In the genomic region with DNA sequence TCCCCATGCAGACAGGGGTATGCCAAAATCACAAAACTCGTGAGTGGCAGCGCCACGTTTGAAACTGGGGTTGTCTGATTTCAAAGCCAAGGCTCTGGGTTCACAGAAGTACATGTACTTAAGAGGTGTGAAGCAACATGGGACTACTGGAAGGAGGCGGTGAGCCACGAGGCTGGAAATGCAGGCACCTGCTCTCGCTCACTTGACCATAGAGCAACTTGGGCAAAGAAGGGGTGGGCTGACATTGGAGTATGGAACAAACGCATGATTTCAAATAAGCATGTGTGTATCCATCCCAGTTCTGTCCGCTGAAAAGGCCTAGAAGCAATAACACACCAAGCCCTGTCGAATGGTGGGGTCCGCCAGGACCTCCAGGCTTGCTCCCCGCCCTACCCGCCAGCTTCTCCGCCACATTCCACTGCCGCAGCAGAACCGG, we compare ENCODE assay signal across 8 cellular contexts. TPM values are rescaled to one million over a fixed set of nuclear protein-coding genes. Genes with fewer than 3 reads are reported as not detected.
A peak's percentile ranks its signal among the peaks of the same experiment; 100 is the strongest.
DNase-seq lines count a peak whose midpoint lies in the region; ATAC-seq and TF ChIP-seq lines count a peak whose summit lies in the region.

No MANE protein-coding gene starts in this region.

- no peak for TF ChIP-seq CTCF in epithelial cell of proximal tubule (conservative IDR thresholded peaks at IDR 0.05; ENCODE audit: low read depth, low read length)
- TF ChIP-seq CTCF in natural killer cell (IDR thresholded peaks at IDR 0.05), result no peak

- H3K9me3 Mint-ChIP-seq in natural killer cell, result no peaks in the 10 kb centered on the region

- peak overlapping the region; percentile 58 for H3K4me3 ChIP-seq in epithelial cell of proximal tubule (ENCODE audit: low read depth, low read length)

- H3K4me3 Mint-ChIP-seq in natural killer cell, result peak overlapping the region; percentile 99

- no peaks in the 10 kb centered on the region for H3K27me3 Mint-ChIP-seq in natural killer cell (ENCODE audit: low read depth in 2 of 2)

- intact Hi-C loops in natural killer cell (cut with micrococcal nuclease), result loop anchor here (5.0 to 10.0 kb wide), 2 partner anchors 95 to 582 kb away; partner anchors contain the start of gene RAB1A

- no peaks in the 10 kb centered on the region for H3K36me3 Mint-ChIP-seq in natural killer cell

- H3K4me1 Mint-ChIP-seq in natural killer cell, result peaks cover 29 to 35% of the 10 kb centered on the region in 2 donors

- peak; percentile 8 for ATAC-seq in GM19025 (IDR thresholded peaks at IDR 0.05; ENCODE audit: low read depth, unreplicated experiment)
- peak; percentile 11 for ATAC-seq in HG03139 (IDR thresholded peaks at IDR 0.05; ENCODE audit: unreplicated experiment)
- peak; percentile 34 for ATAC-seq in SK-N-SH treated with all-trans-retinoic acid at 6 μM for 48 hours
- peak; percentile 1 to 14 (median 13) for ATAC-seq in natural killer cell

- DNase-seq in CD1c-positive myeloid dendritic cell (ENCODE audit: extremely low spot score) (peak; percentile 40), epithelial cell of proximal tubule (ENCODE audit: low read depth) (no peak), natural killer cell (no peak), epidermal melanocyte (ENCODE audit: insufficient read length, low spot score) (no peak), superior temporal gyrus (ENCODE audit: extremely low spot score) (no peak)

- peak overlapping the region; percentile 99 for H3K27ac Mint-ChIP-seq in natural killer cell

TF ChIP-seq in SK-N-SH treated with all-trans-retinoic acid at 6 μM for 48 hours, 23 proteins besides CTCF, POLR2A, EP300 and RAD21:
- TF ChIP-seq ZNF8 (CRISPR knock-in tag; IDR thresholded peaks at IDR 0.05) (no peak), GLIS3 (CRISPR knock-in tag; IDR thresholded peaks at IDR 0.05) (no peak), ZC3H10 (CRISPR knock-in tag; IDR thresholded peaks at IDR 0.05) (no peak), TOX (CRISPR knock-in tag; IDR thresholded peaks at IDR 0.05; ENCODE audit: borderline replicate concordance) (no peak), SNAI2 (CRISPR knock-in tag; IDR thresholded peaks at IDR 0.05) (no peak), ZNF565 (CRISPR knock-in tag; conservative IDR thresholded peaks at IDR 0.05; ENCODE audit: low read depth) (no peak), ZNF70 (CRISPR knock-in tag; IDR thresholded peaks at IDR 0.05) (no peak), ESRRG (CRISPR knock-in tag; IDR thresholded peaks at IDR 0.05) (no peak), ZFP3 (CRISPR knock-in tag; IDR thresholded peaks at IDR 0.05) (no peak), CREB5 (CRISPR knock-in tag; IDR thresholded peaks at IDR 0.05; ENCODE audit: low read depth) (no peak), ISL1 (CRISPR knock-in tag; IDR thresholded peaks at IDR 0.05) (no peak), CSDC2 (CRISPR knock-in tag; IDR thresholded peaks at IDR 0.05) (no peak), TSHZ2 (CRISPR knock-in tag; IDR thresholded peaks at IDR 0.05) (no peak)
- TF ChIP-seq, protein P1, sequence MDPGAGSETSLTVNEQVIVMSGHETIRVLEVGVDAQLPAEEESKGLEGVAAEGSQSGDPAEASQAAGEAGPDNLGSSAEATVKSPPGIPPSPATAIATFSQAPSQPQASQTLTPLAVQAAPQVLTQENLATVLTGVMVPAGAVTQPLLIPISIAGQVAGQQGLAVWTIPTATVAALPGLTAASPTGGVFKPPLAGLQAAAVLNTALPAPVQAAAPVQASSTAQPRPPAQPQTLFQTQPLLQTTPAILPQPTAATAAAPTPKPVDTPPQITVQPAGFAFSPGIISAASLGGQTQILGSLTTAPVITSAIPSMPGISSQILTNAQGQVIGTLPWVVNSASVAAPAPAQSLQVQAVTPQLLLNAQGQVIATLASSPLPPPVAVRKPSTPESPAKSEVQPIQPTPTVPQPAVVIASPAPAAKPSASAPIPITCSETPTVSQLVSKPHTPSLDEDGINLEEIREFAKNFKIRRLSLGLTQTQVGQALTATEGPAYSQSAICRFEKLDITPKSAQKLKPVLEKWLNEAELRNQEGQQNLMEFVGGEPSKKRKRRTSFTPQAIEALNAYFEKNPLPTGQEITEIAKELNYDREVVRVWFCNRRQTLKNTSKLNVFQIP (CRISPR knock-in tag; IDR thresholded peaks at IDR 0.05; ENCODE audit: borderline replicate concordance, low read depth), result no peak
- TF ChIP-seq, protein P2, sequence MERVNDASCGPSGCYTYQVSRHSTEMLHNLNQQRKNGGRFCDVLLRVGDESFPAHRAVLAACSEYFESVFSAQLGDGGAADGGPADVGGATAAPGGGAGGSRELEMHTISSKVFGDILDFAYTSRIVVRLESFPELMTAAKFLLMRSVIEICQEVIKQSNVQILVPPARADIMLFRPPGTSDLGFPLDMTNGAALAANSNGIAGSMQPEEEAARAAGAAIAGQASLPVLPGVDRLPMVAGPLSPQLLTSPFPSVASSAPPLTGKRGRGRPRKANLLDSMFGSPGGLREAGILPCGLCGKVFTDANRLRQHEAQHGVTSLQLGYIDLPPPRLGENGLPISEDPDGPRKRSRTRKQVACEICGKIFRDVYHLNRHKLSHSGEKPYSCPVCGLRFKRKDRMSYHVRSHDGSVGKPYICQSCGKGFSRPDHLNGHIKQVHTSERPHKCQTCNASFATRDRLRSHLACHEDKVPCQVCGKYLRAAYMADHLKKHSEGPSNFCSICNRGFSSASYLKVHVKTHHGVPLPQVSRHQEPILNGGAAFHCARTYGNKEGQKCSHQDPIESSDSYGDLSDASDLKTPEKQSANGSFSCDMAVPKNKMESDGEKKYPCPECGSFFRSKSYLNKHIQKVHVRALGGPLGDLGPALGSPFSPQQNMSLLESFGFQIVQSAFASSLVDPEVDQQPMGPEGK (CRISPR knock-in tag; IDR thresholded peaks at IDR 0.05; ENCODE audit: borderline replicate concordance), result no peak
- TF ChIP-seq, protein P3, sequence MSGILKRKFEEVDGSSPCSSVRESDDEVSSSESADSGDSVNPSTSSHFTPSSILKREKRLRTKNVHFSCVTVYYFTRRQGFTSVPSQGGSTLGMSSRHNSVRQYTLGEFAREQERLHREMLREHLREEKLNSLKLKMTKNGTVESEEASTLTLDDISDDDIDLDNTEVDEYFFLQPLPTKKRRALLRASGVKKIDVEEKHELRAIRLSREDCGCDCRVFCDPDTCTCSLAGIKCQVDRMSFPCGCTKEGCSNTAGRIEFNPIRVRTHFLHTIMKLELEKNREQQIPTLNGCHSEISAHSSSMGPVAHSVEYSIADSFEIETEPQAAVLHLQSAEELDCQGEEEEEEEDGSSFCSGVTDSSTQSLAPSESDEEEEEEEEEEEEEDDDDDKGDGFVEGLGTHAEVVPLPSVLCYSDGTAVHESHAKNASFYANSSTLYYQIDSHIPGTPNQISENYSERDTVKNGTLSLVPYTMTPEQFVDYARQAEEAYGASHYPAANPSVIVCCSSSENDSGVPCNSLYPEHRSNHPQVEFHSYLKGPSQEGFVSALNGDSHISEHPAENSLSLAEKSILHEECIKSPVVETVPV (CRISPR knock-in tag; IDR thresholded peaks at IDR 0.05), result no peak

RNA-seq across cellular contexts. Expression of gene ACTR2, which starts 0.6 kb away (rescaled TPM):
- total RNA-seq in epithelial cell of proximal tubule (95.3 and 103 TPM in 2 replicates), natural killer cell (100 to 1,000 TPM; 346 to 404 (median 403) TPM)
